In genomic region chr7:102974366-102975236, GRCh38 we compare ENCODE assay signal across 2 cellular contexts.
TF ChIP-seq lines count a peak whose summit lies in the region.

No MANE protein-coding gene starts in this region.

TF ChIP-seq in HepG2, 621 proteins besides CTCF, POLR2A, EP300 and RAD21:
- TF ChIP-seq SMC3 (IDR thresholded peaks at IDR 0.05; ENCODE audit: low read length) (peak; percentile 8; the same call in 1 of the 2 replicates), MAFK (conservative IDR thresholded peaks at IDR 0.05 in 1 of 2, IDR thresholded peaks at IDR 0.05 in 1 of 2; ENCODE audit: low read length in 2 of 2) (0 out of 4 replicates have a peak, but pooled peaks of 1 of the 2 experiments have one; percentile 22), ZNF879 (CRISPR knock-in tag; IDR thresholded peaks at IDR 0.05) (no peak), STAG1 (CRISPR knock-in tag; IDR thresholded peaks at IDR 0.05) (peak; percentile 24; the same call in 1 of the 2 replicates)

TF ChIP-seq in H1, 55 proteins besides CTCF, POLR2A, EP300 and RAD21:
- TF ChIP-seq MAFK (IDR thresholded peaks at IDR 0.05; ENCODE audit: low read depth, low read length) (no peak), YY1 (IDR thresholded peaks at IDR 0.05; ENCODE audit: low read depth, low read length) (peak; percentile 51; the same call in 1 of the 2 replicates)
